ENCODE assay signal across 1 cellular context in the genomic region with DNA sequence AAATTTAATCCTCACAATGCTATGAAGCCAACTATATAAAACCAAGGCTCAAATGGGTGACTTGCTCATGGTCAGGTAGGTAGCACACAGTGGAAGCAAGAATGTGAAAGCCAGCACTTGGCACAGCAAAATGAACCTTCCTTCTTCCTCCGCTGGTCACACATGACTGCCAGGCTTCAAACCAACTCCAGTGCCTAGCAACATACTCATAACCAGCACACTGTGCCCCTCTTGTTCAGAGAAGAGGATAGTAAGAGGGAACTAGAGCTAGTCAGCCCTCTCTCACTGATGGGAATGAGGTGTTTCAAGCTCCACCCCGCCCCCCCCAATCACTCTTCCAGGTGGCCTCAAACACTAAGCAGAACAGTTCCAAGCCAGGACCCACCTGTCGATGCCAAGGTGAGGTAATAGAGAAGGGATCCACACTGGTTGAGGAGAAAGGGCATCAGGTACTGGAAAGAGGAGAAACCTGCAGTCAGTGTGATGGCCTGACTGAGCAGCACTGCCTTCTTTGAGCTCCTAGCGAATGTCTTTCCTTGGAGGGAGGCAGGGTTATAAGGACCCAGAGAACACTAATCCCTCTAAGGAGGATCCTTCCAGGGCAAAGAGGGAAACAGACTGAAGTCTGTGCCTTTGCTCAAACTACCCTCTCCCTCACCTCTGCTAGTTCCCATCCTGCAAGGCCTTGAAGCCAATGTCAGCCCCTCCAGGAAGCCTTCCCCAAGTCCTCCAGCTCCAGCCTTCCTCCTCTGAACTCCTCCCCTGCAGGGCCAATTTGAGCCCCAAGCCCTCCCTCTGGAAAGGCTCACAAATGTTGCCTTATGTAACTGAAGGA.
TF ChIP-seq lines count a peak whose summit lies in the region.

No MANE protein-coding gene starts in this region.

TF ChIP-seq in A549, 52 proteins besides CTCF, POLR2A, EP300 and RAD21 (continued from another document):
- TF ChIP-seq HES2 (IDR thresholded peaks at IDR 0.05) (no peak), EHMT2 (IDR thresholded peaks at IDR 0.05; ENCODE audit: low read depth) (no peak), ZSCAN20 (CRISPR knock-in tag; IDR thresholded peaks at IDR 0.05) (no peak)
